8 cellular contexts compared by ENCODE assay signal in the genomic region with DNA sequence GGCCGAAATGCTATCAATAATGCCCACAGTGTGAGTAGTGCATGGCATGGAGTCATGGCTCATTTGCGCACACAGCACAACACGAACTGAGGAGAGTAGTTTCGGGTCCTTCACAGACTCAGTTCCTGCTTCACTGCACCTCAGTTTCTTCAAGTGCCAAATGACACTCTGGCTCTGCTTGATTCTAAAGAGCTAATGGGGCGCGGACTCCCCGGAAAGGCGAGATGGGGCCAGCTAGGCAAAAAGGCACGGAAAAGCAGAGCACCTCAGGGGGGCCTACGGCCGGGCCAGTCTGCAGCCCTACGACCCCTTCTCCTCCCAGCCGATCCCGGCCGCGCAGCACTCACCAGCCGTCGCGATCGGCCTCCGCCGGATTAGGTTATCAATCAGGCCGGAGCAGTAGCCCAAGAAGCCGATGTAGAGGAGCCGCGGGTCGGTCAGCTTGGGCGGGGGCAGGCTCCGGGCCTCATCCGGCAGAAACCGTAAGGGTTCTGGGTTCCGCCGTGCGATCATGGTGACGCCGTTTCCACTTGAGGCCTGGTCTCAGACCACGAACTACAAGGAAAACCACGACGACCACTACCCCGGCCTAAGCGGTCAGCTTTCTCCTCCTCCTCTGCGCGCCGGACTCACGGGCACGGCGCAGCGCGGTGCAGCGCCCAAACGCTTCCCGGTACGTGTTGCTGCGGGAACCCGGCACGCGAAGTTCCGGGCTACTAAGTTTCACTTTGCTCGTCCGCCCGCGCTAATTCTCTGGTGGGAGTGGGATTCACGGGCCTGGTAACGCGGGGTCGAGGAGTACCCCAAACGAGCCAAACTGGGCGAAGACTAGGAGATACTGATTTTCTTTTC. TPM values are rescaled to one million over a fixed set of nuclear protein-coding genes. Genes with fewer than 3 reads are reported as not detected.
A peak's percentile ranks its signal among the peaks of the same experiment; 100 is the strongest.
DNase-seq lines count a peak whose midpoint lies in the region; ATAC-seq, FAIRE-seq and TF ChIP-seq lines count a peak whose summit lies in the region.

A gene (minus strand): TSS at position 631 of the 852 bp plus-strand sequence. CDS start 118 bp downstream, at position 513.

- no peak for FAIRE-seq in bronchial epithelial cell (lab: Jason Lieb, UNC)

- H3K27me3 ChIP-seq in bronchial epithelial cell (ENCODE audit: control insufficient read depth, insufficient read depth, low read length): no peaks in the 10 kb centered on the region
- no peaks in the 10 kb centered on the region for H3K27me3 ChIP-seq in smooth muscle cell (ENCODE audit: low read depth)

- H3K4me2 ChIP-seq in smooth muscle cell: peak within 1 kb of the TSS; percentile 99

- peaks cover 10% of the 10 kb centered on the region for H3K4me1 ChIP-seq in smooth muscle cell (ENCODE audit: low read depth)

- DNase-seq in NCI-H2196 (lab: John Stamatoyannopoulos, UW; ENCODE audit: unreplicated experiment) (peak; percentile 78), bronchial epithelial cell (ENCODE audit: low read depth) (peak; percentile 51), iPS-NIHi7 (ENCODE audit: extremely low spot score) (peak; percentile 83), smooth muscle cell (lab: John Stamatoyannopoulos, UW; ENCODE audit: unreplicated experiment) (peak; percentile 26)

- peak; percentile 73 for ATAC-seq in GM18517 (IDR thresholded peaks at IDR 0.05; ENCODE audit: unreplicated experiment)
- peak; percentile 80 for ATAC-seq in HG03064 (IDR thresholded peaks at IDR 0.05; ENCODE audit: low read depth, unreplicated experiment)

- H3K9ac ChIP-seq in smooth muscle cell (ENCODE audit: low read depth): peak within 1 kb of the TSS; percentile 95

- H3K36me3 ChIP-seq in bronchial epithelial cell (ENCODE audit: control insufficient read depth, insufficient read depth, low read length) (peaks cover 3% of the 10 kb centered on the region), smooth muscle cell (ENCODE audit: low read depth) (no peaks in the 10 kb centered on the region)

- peak within 1 kb of the TSS; percentile 79 for H3K4me3 ChIP-seq in WI38 (ENCODE audit: low read depth, low read length)
- H3K4me3 ChIP-seq in bronchial epithelial cell (ENCODE audit: low read depth, low read length): peak within 1 kb of the TSS; percentile 78
- H3K4me3 ChIP-seq in smooth muscle cell: peak within 1 kb of the TSS; percentile 99

- H3K27ac ChIP-seq in 22Rv1: peak within 1 kb of the TSS; percentile 66
- H3K27ac ChIP-seq in smooth muscle cell (ENCODE audit: low read depth): peak within 1 kb of the TSS; percentile 78

- WGBS in smooth muscle cell (ENCODE audit: low lambda C conversion rate): 2% methylated on average over 68 of the region's 68 CpGs

- peak within 1 kb of the TSS; percentile 98 for H2AFZ ChIP-seq in smooth muscle cell (ENCODE audit: low read depth)

- H3F3A ChIP-seq in smooth muscle cell (ENCODE audit: low read depth): no peaks in the 10 kb centered on the region

- no peak for TF ChIP-seq CTCF in 22Rv1 (IDR thresholded peaks at IDR 0.05)
- TF ChIP-seq CTCF in WI38 (IDR thresholded peaks at IDR 0.05; ENCODE audit: low read depth, low read length): no peak
- no peak for TF ChIP-seq CTCF in bronchial epithelial cell (IDR thresholded peaks at IDR 0.05; ENCODE audit: insufficient read depth, low read length, severe bottlenecking)
- no peak for TF ChIP-seq CTCF in smooth muscle cell (IDR thresholded peaks at IDR 0.05; ENCODE audit: borderline replicate concordance, insufficient read depth, poor library complexity, severe bottlenecking)

- no peaks in the 10 kb centered on the region for H3K9me3 ChIP-seq in smooth muscle cell (replicated peaks; ENCODE audit: low read depth)

- peaks cover 57% of the 10 kb centered on the region for H3K79me2 ChIP-seq in smooth muscle cell (ENCODE audit: low read depth)

- peaks cover 41% of the 10 kb centered on the region for H4K20me1 ChIP-seq in smooth muscle cell (ENCODE audit: low read depth)

RNA-seq across cellular contexts. Expression of the gene that starts here (rescaled TPM):
- total RNA-seq in bronchial epithelial cell (62.3 and 64.8 TPM in 2 replicates), smooth muscle cell (135 and 164 TPM in 2 replicates)
- 472 and 509 TPM in 2 replicates for polyA plus RNA-seq in smooth muscle cell

Comparison
In these comparisons a context has a peak if more than half of its experiments do, and no peak if none do; other contexts are left out.
1. Peak in every context shown above with its lines: DNase-seq, ATAC-seq, H3K4me3 ChIP-seq and H3K27ac ChIP-seq.
2. DNase-seq: peak in every context shown above with its lines; median percentile 83 in iPS-NIHi7; 78 in NCI-H2196; 51 in bronchial epithelial cell; 26 in smooth muscle cell.